ENCODE assay signal across 9 cellular contexts in the genomic region with DNA sequence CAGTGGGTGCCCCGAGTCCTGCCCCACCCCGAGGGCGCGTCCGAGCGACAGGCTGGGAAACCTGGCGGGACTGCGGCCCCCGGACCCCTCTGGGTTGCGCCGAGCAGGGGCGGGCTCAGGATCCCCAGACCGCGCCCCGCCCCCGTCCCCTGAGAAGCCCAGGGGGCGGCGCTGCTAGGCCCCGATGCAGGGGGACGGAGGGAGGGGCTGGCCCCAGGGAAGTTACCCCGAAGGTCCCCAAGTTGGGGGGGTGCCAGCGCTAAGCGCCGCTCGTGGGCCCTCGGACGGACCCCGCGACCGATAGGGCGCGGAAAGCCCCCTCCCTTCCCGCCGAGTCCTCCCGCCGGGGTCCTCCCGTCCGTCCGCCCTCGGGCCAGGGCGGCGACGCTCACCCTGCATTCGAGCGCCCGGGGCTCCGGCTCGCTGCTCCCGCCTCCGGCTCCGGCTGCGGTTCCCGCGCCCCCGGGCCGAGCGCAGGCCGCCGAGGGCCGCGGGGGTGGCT. TPM values are rescaled to one million over a fixed set of nuclear protein-coding genes. Genes with fewer than 3 reads are reported as not detected.
DNase-seq lines count a peak whose midpoint lies in the region; ATAC-seq and TF ChIP-seq lines count a peak whose summit lies in the region.
"Had no signal": no experiment of that assay in that cellular context is flagged by ENCODE, and none has a peak within 500 bp of the region (broad histone marks: within the 10 kb centered on the region; RNA-seq: fewer than 3 reads in every experiment).

No MANE protein-coding gene starts in this region.

- no peak overlapping the region for H4K8ac ChIP-seq in H9 (replicated peaks; ENCODE audit: insufficient read length, low read depth, low read length)

- no peaks in the 10 kb centered on the region for H3K79me1 ChIP-seq in H9 (ENCODE audit: insufficient read depth, low read depth, low read length, poor library complexity, severe bottlenecking)

- peaks cover 4% of the 10 kb centered on the region for H3K4me1 ChIP-seq in CD8-positive, alpha-beta memory T cell (ENCODE audit: insufficient read depth, low read length)
- no peaks in the 10 kb centered on the region for H3K4me1 ChIP-seq in H9 (ENCODE audit: insufficient read depth, low read length)
- H3K4me1 ChIP-seq in thymus (ENCODE audit: control insufficient read depth, insufficient read depth, low read length), result peaks cover 13% of the 10 kb centered on the region

- no peak overlapping the region for H3K23ac ChIP-seq in H9 (ENCODE audit: insufficient read length, low read depth, low read length)

- TF ChIP-seq CTCF in H9 (conservative IDR thresholded peaks at IDR 0.05), result no peak
- no peak for TF ChIP-seq CTCF in activated CD8-positive, alpha-beta T cell treated with anti-CD3 and anti-CD28 coated beads for 36 hours (IDR thresholded peaks at IDR 0.05)

- no peak overlapping the region for H2AK5ac ChIP-seq in H9 (ENCODE audit: insufficient read length, low read length)

- H3K4me3 Mint-ChIP-seq in CD8-positive, alpha-beta memory T cell, result no peak overlapping the region
- peak overlapping the region; percentile 48 to 76; a peak in 3 of 5 replicates for H3K4me3 Mint-ChIP-seq in H9
- H3K4me3 Mint-ChIP-seq in activated CD8-positive, alpha-beta T cell treated with anti-CD3 and anti-CD28 coated beads for 36 hours, result no peak overlapping the region

- CTCF ChIA-PET in CD8-positive, alpha-beta memory T cell (lab: Charles Lee), result interaction anchor here (1.4 to 1.6 kb wide), 2 partner anchors 10 to 14 kb away, joined by 3 to 4 read pairs; no protein-coding TSS in a partner anchor
- CTCF ChIA-PET in activated CD8-positive, alpha-beta T cell treated with anti-CD3 and anti-CD28 coated beads for 36 hours (lab: Charles Lee), result interaction anchor here (1.0 to 2.5 kb wide), 5 partner anchors 14 to 163 kb away, joined by 3 to 13 read pairs (median 4); no protein-coding TSS in a partner anchor

- peak in 1 of 5 donors; percentile 12 for DNase-seq in CD8-positive, alpha-beta memory T cell
- DNase-seq in H9, result no peak
- DNase-seq in activated CD8-positive, alpha-beta T cell treated with anti-CD3 and anti-CD28 coated beads for 36 hours, result no peak
- no peak for DNase-seq in C1 segment of cervical spinal cord (lab: John Stamatoyannopoulos, UW)

- H3K9me3 Mint-ChIP-seq in CD8-positive, alpha-beta memory T cell, result no peaks in the 10 kb centered on the region
- H3K9me3 Mint-ChIP-seq in H9, result no peaks in the 10 kb centered on the region
- no peaks in the 10 kb centered on the region for H3K9me3 Mint-ChIP-seq in activated CD8-positive, alpha-beta T cell treated with anti-CD3 and anti-CD28 coated beads for 36 hours

- no peak overlapping the region for H3K4ac ChIP-seq in H9 (ENCODE audit: low read depth, low read length)

- H2BK20ac ChIP-seq in H9 (ENCODE audit: low read depth, low read length, poor library complexity, severe bottlenecking), result no peak overlapping the region

- H3K9me3 ChIP-seq in CD8-positive, alpha-beta memory T cell (ENCODE audit: low read length), result no peaks in the 10 kb centered on the region
- H3K9me3 ChIP-seq in H9 (ENCODE audit: control insufficient read depth, low read depth, low read length), result no peaks in the 10 kb centered on the region
- H3K9me3 ChIP-seq in thymus (ENCODE audit: control insufficient read depth), result no peaks in the 10 kb centered on the region

- H3T11ph ChIP-seq in H9 (ENCODE audit: low read length), result no peak overlapping the region

- H3K4me2 ChIP-seq in H9 (ENCODE audit: insufficient read depth, insufficient read length, low read length), result peak overlapping the region; percentile 31

- no peak overlapping the region for H2BK5ac ChIP-seq in H9 (ENCODE audit: insufficient read length, low read length)

- H4K20me1 ChIP-seq in H9 (ENCODE audit: control insufficient read depth, insufficient read depth, insufficient read length), result no peaks in the 10 kb centered on the region

- no peaks in the 10 kb centered on the region for H3K79me2 ChIP-seq in H9 (ENCODE audit: insufficient read depth, low read length)

- WGBS in H9 (ENCODE audit: extremely low coverage, insufficient read length, low lambda C conversion rate), result no CpG with 5 or more reads among the region's 61 CpGs
- WGBS in thymus, result under 1% methylated on average over 61 of the region's 61 CpGs

- H3K23me2 ChIP-seq in H9 (ENCODE audit: insufficient read length, low read depth, low read length, poor library complexity, severe bottlenecking), result peaks cover 4% of the 10 kb centered on the region

- intact Hi-C loops in activated CD8-positive, alpha-beta T cell treated with anti-CD3 and anti-CD28 coated beads for 36 hours (cut with micrococcal nuclease), result no loop called here

- H2BK15ac ChIP-seq in H9 (ENCODE audit: low read depth, low read length), result no peak overlapping the region

- H3K4me3 ChIP-seq in CD8-positive, alpha-beta memory T cell (ENCODE audit: low read length), result peak overlapping the region; percentile 19
- H3K4me3 ChIP-seq in iPS-11a (ENCODE audit: low read depth, low read length), result peak overlapping the region; percentile 37
- peak overlapping the region; percentile 71 for H3K4me3 ChIP-seq in thymus (ENCODE audit: low read length)

- no peak overlapping the region for H3K18ac ChIP-seq in H9 (ENCODE audit: insufficient read length, low read depth, low read length)

- H3K27ac Mint-ChIP-seq in CD8-positive, alpha-beta memory T cell, result no peak overlapping the region
- H3K27ac Mint-ChIP-seq in H9, result no peak overlapping the region
- H3K27ac Mint-ChIP-seq in activated CD8-positive, alpha-beta T cell treated with anti-CD3 and anti-CD28 coated beads for 36 hours, result no peak overlapping the region

- H2BK120ac ChIP-seq in H9 (ENCODE audit: low read depth, low read length, poor library complexity, severe bottlenecking), result no peak overlapping the region

- H4K91ac ChIP-seq in H9 (ENCODE audit: insufficient read length, low read depth, low read length), result no peak overlapping the region

- no peak overlapping the region for H3K56ac ChIP-seq in H9 (ENCODE audit: insufficient read length, low read depth, low read length)

- peaks cover 8 to 13% of the 10 kb centered on the region in 2 donors for H3K27me3 Mint-ChIP-seq in CD8-positive, alpha-beta memory T cell
- H3K27me3 Mint-ChIP-seq in H9 (ENCODE audit: low read depth), result peaks cover 44% of the 10 kb centered on the region
- H3K27me3 Mint-ChIP-seq in activated CD8-positive, alpha-beta T cell treated with anti-CD3 and anti-CD28 coated beads for 36 hours, result peaks cover 16% of the 10 kb centered on the region

- POLR2A ChIA-PET in CD8-positive, alpha-beta memory T cell (lab: Charles Lee), result interaction anchor here (0.6 kb wide), 1 partner anchor 524 kb away, joined by 3 read pairs; a partner anchor contains a TSS
- POLR2A ChIA-PET in activated CD8-positive, alpha-beta T cell treated with anti-CD3 and anti-CD28 coated beads for 36 hours (lab: Charles Lee), result no interaction called here

- H3K36me3 Mint-ChIP-seq in CD8-positive, alpha-beta memory T cell, result no peaks in the 10 kb centered on the region
- H3K36me3 Mint-ChIP-seq in H9 (ENCODE audit: insufficient read depth in 1 of 3, low read depth in 3 of 3), result peaks cover 0 to 4% (median 0%) of the 10 kb centered on the region in 3 experiments; a peak in 3 of 7 replicates
- H3K36me3 Mint-ChIP-seq in activated CD8-positive, alpha-beta T cell treated with anti-CD3 and anti-CD28 coated beads for 36 hours (ENCODE audit: low read depth), result no peaks in the 10 kb centered on the region

- no peak overlapping the region for H3K9ac ChIP-seq in H9 (ENCODE audit: extremely low read depth, insufficient read length, low read length)

- H2BK12ac ChIP-seq in H9 (ENCODE audit: insufficient read length, low read depth, low read length), result no peak overlapping the region

- H3K27me3 ChIP-seq in CD8-positive, alpha-beta memory T cell (ENCODE audit: insufficient read depth, low read length, poor library complexity, severe bottlenecking), result peaks cover 6% of the 10 kb centered on the region
- H3K27me3 ChIP-seq in H9 (ENCODE audit: insufficient read depth, low read length) (peaks cover 7% of the 10 kb centered on the region; the same call in 1 of the 2 replicates), thymus (ENCODE audit: control insufficient read depth, insufficient read depth) (peaks cover 8% of the 10 kb centered on the region)

- no peak overlapping the region for H4K5ac ChIP-seq in H9 (ENCODE audit: insufficient read length, low read depth, low read length)

- H3K36me3 ChIP-seq in CD8-positive, alpha-beta memory T cell (ENCODE audit: insufficient read depth, low read length), result no peaks in the 10 kb centered on the region
- no peaks in the 10 kb centered on the region for H3K36me3 ChIP-seq in thymus (ENCODE audit: control insufficient read depth, insufficient read depth)

- H3K4me1 Mint-ChIP-seq in CD8-positive, alpha-beta memory T cell, result peaks cover 0 to 6% (median 0%) of the 10 kb centered on the region in 3 donors
- H3K4me1 Mint-ChIP-seq in H9, result peaks cover 4 to 11% of the 10 kb centered on the region in 2 experiments; a peak in 3 of 4 replicates
- H3K4me1 Mint-ChIP-seq in activated CD8-positive, alpha-beta T cell treated with anti-CD3 and anti-CD28 coated beads for 36 hours (ENCODE audit: low read depth), result peaks cover 4% of the 10 kb centered on the region

- ATAC-seq in activated CD8-positive, alpha-beta T cell treated with anti-CD3 and anti-CD28 coated beads for 36 hours, result peak; percentile 54
- ATAC-seq in GM21717 (IDR thresholded peaks at IDR 0.05; ENCODE audit: unreplicated experiment), result no peak
- no peak for ATAC-seq in GM21390 (IDR thresholded peaks at IDR 0.05; ENCODE audit: unreplicated experiment)

- no peak overlapping the region for H2AFZ ChIP-seq in H9 (ENCODE audit: low read length)

- no peak overlapping the region for H3K14ac ChIP-seq in H9 (ENCODE audit: insufficient read depth, low read length)

- H3K27ac ChIP-seq in CD8-positive, alpha-beta memory T cell (ENCODE audit: low read depth, low read length), result no peak overlapping the region
- H3K27ac ChIP-seq in H9 (ENCODE audit: insufficient read length, low read depth, low read length) (no peak overlapping the region), thymus (ENCODE audit: low read depth) (peak overlapping the region; percentile 47)

RNA-seq across cellular contexts. Expression of a gene that starts 0.4 kb away (rescaled TPM):
- total RNA-seq in CD8-positive, alpha-beta memory T cell, result under 1 TPM; 0.50 to 0.66 TPM
- polyA plus RNA-seq in CD8-positive, alpha-beta memory T cell, result 0.39 TPM
- total RNA-seq in H9 (2021), result 8.9 and 9.6 TPM in 2 replicates
- under 1 TPM; 0.34 to 0.41 TPM for total RNA-seq in activated CD8-positive, alpha-beta T cell treated with anti-CD3 and anti-CD28 coated beads for 36 hours
- 5.6 TPM for polyA plus RNA-seq in thymus

RNA-seq across cellular contexts. Expression of a gene that starts 16.5 kb away (rescaled TPM):
- total RNA-seq in CD8-positive, alpha-beta memory T cell, result not detected
- not detected for polyA plus RNA-seq in CD8-positive, alpha-beta memory T cell
- total RNA-seq in H9 (2021), result 89.9 and 93.4 TPM in 2 replicates
- total RNA-seq in activated CD8-positive, alpha-beta T cell treated with anti-CD3 and anti-CD28 coated beads for 36 hours, result not detected
- polyA plus RNA-seq in thymus, result not detected
- total RNA-seq: renal cortical epithelial cell had no signal

RNA-seq across cellular contexts. Expression of a gene that starts 24.7 kb away (rescaled TPM):
- total RNA-seq in CD8-positive, alpha-beta memory T cell, result 10 to 100 TPM; 79.1 to 79.4 TPM
- polyA plus RNA-seq in CD8-positive, alpha-beta memory T cell, result 24.4 TPM
- 107 and 114 TPM in 2 replicates for total RNA-seq in H9 (2021)
- 10 to 100 TPM; 35.3 to 38.1 TPM for total RNA-seq in activated CD8-positive, alpha-beta T cell treated with anti-CD3 and anti-CD28 coated beads for 36 hours
- polyA plus RNA-seq in thymus, result 21.3 TPM

RNA-seq across cellular contexts. Expression of a gene that starts 54.6 kb away (rescaled TPM):
- 10 to 100 TPM; 10.8 to 12.8 TPM for total RNA-seq in CD8-positive, alpha-beta memory T cell
- 0.22 TPM for polyA plus RNA-seq in CD8-positive, alpha-beta memory T cell
- total RNA-seq in H9 (2021), result 4.9 and 7.1 TPM in 2 replicates
- total RNA-seq in activated CD8-positive, alpha-beta T cell treated with anti-CD3 and anti-CD28 coated beads for 36 hours, result 1 to 10 TPM; 4.9 to 9.9 TPM
- 18.8 TPM for polyA plus RNA-seq in thymus

Comparison
In these comparisons a context has a peak if more than half of its experiments do, and no peak if none do; other contexts are left out.
1. H3K4me3 ChIP-seq: peak in every context shown above with its lines; median percentile 71 in thymus; 37 in iPS-11a; 19 in CD8-positive, alpha-beta memory T cell.
2. H3K4me3 Mint-ChIP-seq: peak in H9 (2 of 2); none in CD8-positive, alpha-beta memory T cell (0 of 7) and activated CD8-positive, alpha-beta T cell treated with anti-CD3 and anti-CD28 coated beads for 36 hours (single experiment).
3. RNA of a gene that starts 16.5 kb away (total RNA-seq): 89.9 to 93.4 TPM in H9; not detected in CD8-positive, alpha-beta memory T cell and not detected in activated CD8-positive, alpha-beta T cell treated with anti-CD3 and anti-CD28 coated beads for 36 hours; every median in the first group is over 10 times any median in the second.